Comparison of ENCODE assay signal across 35 cellular contexts in the genomic region with DNA sequence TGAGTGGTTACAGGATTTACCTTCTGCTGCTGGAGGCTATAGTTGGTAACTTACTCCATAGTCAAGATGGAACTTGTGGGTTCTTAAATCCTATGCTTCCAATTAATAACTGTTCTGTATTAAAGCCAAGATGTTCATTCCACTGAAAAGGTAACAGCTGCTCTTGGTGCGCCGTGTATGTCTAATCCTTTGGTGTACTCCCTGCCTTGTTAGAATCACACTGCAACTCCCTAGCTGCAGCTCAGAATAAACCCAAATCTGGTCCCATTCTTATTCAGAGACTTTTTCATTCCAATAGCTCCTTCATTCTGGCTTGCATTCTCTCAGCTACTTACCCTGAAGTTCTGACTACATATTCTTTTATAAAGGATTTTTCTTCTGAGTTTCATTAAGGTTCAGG.
"Had no signal": no experiment of that assay in that cellular context is flagged by ENCODE, and none has a peak within 500 bp of the region (broad histone marks: within the 10 kb centered on the region; RNA-seq: fewer than 3 reads in every experiment).

No MANE protein-coding gene starts in this region.

- H3K27ac Mint-ChIP-seq: activated B cell treated with CpG ODN at 0.5 μM for 24 hours; activated CD4-positive, alpha-beta memory T cell treated with anti-CD3 and anti-CD28 coated beads for 36 hours; activated CD4-positive, alpha-beta T cell treated with anti-CD3 and anti-CD28 coated beads, Interleukin-2, amount 10 ng/mL, durations not matched to agents 7 days and 5 days; activated naive CD8-positive, alpha-beta T cell treated with anti-CD3 and anti-CD28 coated beads, Interleukin-2, amount 10 ng/mL, durations not matched to agents 7 days and 5 days; activated T-helper 17 cell treated with anti-CD3 and anti-CD28 coated beads, Interleukin-2, amount 50 U/mL, for 72 hours; dendritic cell treated with granulocyte-macrophage colony-stimulating factor and Interleukin-4, amounts not matched to agents 40 ng/mL and 50 ng/mL, for 4 days; T-helper 2 cell treated with Interferon-gamma antibody and Interleukin-4, amounts not matched to agents 5 μg/mL and 100 μg/mL, for 36 hours had no signal

- H3K27ac ChIP-seq: adrenal gland, SJCRH30 had no signal

- H3K27me3 ChIP-seq: adrenal gland, MG63, SJCRH30 had no signal

- H3K4me3 ChIP-seq: adrenal gland, MG63, SJCRH30 had no signal

- DNase-seq: activated B cell treated with CpG ODN at 0.5 μM for 24 hours; activated CD4-positive, alpha-beta memory T cell treated with anti-CD3 and anti-CD28 coated beads for 36 hours; activated CD4-positive, alpha-beta T cell treated with anti-CD3 and anti-CD28 coated beads for 1 hour; activated CD4-positive, alpha-beta T cell treated with anti-CD3 and anti-CD28 coated beads, Interleukin-2, amount 10 ng/mL, durations not matched to agents 7 days and 5 days; activated CD8-positive, alpha-beta memory T cell treated with anti-CD3 and anti-CD28 coated beads for 24 hours; activated gamma-delta T cell treated with Interleukin-2 at 50 U/mL for 16 hours; activated naive CD4-positive, alpha-beta T cell treated with anti-CD3 and anti-CD28 coated beads, Interleukin-2, amount 50 U/mL, for 16 hours; activated naive CD8-positive, alpha-beta T cell treated with anti-CD3 and anti-CD28 coated beads, Interleukin-2, amount 10 ng/mL, durations not matched to agents 7 days and 5 days; activated T-cell treated with anti-CD3 and anti-CD28 coated beads for 4 hours; activated T-cell treated with anti-CD3 and anti-CD28 coated beads, Interleukin-2, amount 50 U/mL, for 48 hours; adrenal gland; anterior cingulate cortex; cerebellar nuclear complex; MG63; MV-4-11; NCI-H1092 treated with DMSO at 0.1 percent for 48 hours; NCI-H1417 treated with DMSO at 0.1 percent for 48 hours; NCI-H1694; NCI-H2029; NCI-H2107; NCI-H2171 treated with DMSO at 0.1 percent for 48 hours; NCI-H345; NCI-H526; NCI-H774; NK-92 treated with Interleukin-12 subunit alpha and Interleukin-12 subunit beta, amount 100 ng/mL, for 24 hours; OCI-M1; Right ventricle myocardium superior; RPMI8226; SJCRH30; SK-N-SH; T-helper 1 cell had no signal

- H3K4me1 Mint-ChIP-seq: activated B cell treated with CpG ODN at 0.5 μM for 24 hours; activated CD4-positive, alpha-beta T cell treated with anti-CD3 and anti-CD28 coated beads, Interleukin-2, amount 10 ng/mL, durations not matched to agents 7 days and 5 days; activated naive CD8-positive, alpha-beta T cell treated with anti-CD3 and anti-CD28 coated beads, Interleukin-2, amount 10 ng/mL, durations not matched to agents 7 days and 5 days; activated T-helper 17 cell treated with anti-CD3 and anti-CD28 coated beads, Interleukin-2, amount 50 U/mL, for 72 hours had no signal

- H3K4me3 Mint-ChIP-seq: activated B cell treated with CpG ODN at 0.5 μM for 24 hours; activated CD4-positive, alpha-beta memory T cell treated with anti-CD3 and anti-CD28 coated beads for 36 hours; activated CD4-positive, alpha-beta T cell treated with anti-CD3 and anti-CD28 coated beads, Interleukin-2, amount 10 ng/mL, durations not matched to agents 7 days and 5 days; activated naive CD8-positive, alpha-beta T cell treated with anti-CD3 and anti-CD28 coated beads, Interleukin-2, amount 10 ng/mL, durations not matched to agents 7 days and 5 days; activated T-helper 17 cell treated with anti-CD3 and anti-CD28 coated beads, Interleukin-2, amount 50 U/mL, for 72 hours; dendritic cell treated with granulocyte-macrophage colony-stimulating factor and Interleukin-4, amounts not matched to agents 40 ng/mL and 50 ng/mL, for 4 days; T-helper 2 cell treated with Interferon-gamma antibody and Interleukin-4, amounts not matched to agents 5 μg/mL and 100 μg/mL, for 36 hours had no signal

- H3K9me3 Mint-ChIP-seq: activated B cell treated with CpG ODN at 0.5 μM for 24 hours had no signal

- H3K36me3 ChIP-seq: adrenal gland, MG63, SJCRH30 had no signal

- H3K27me3 Mint-ChIP-seq: activated B cell treated with CpG ODN at 0.5 μM for 24 hours; activated CD4-positive, alpha-beta memory T cell treated with anti-CD3 and anti-CD28 coated beads for 36 hours; activated CD4-positive, alpha-beta T cell treated with anti-CD3 and anti-CD28 coated beads, Interleukin-2, amount 10 ng/mL, durations not matched to agents 7 days and 5 days; activated naive CD8-positive, alpha-beta T cell treated with anti-CD3 and anti-CD28 coated beads, Interleukin-2, amount 10 ng/mL, durations not matched to agents 7 days and 5 days; activated T-helper 17 cell treated with anti-CD3 and anti-CD28 coated beads, Interleukin-2, amount 50 U/mL, for 72 hours; dendritic cell treated with granulocyte-macrophage colony-stimulating factor and Interleukin-4, amounts not matched to agents 40 ng/mL and 50 ng/mL, for 4 days had no signal

- H3K36me3 Mint-ChIP-seq: activated CD4-positive, alpha-beta memory T cell treated with anti-CD3 and anti-CD28 coated beads for 36 hours; activated naive CD8-positive, alpha-beta T cell treated with anti-CD3 and anti-CD28 coated beads, Interleukin-2, amount 10 ng/mL, durations not matched to agents 7 days and 5 days had no signal

- H3K9me3 ChIP-seq: adrenal gland, MG63, SJCRH30, SK-N-SH had no signal

- ATAC-seq: activated T-helper 17 cell treated with anti-CD3 and anti-CD28 coated beads, Interleukin-2, amount 50 U/mL, for 72 hours; Panc1 had no signal
